ENCODE assay signal across 8 cellular contexts in the genomic region with DNA sequence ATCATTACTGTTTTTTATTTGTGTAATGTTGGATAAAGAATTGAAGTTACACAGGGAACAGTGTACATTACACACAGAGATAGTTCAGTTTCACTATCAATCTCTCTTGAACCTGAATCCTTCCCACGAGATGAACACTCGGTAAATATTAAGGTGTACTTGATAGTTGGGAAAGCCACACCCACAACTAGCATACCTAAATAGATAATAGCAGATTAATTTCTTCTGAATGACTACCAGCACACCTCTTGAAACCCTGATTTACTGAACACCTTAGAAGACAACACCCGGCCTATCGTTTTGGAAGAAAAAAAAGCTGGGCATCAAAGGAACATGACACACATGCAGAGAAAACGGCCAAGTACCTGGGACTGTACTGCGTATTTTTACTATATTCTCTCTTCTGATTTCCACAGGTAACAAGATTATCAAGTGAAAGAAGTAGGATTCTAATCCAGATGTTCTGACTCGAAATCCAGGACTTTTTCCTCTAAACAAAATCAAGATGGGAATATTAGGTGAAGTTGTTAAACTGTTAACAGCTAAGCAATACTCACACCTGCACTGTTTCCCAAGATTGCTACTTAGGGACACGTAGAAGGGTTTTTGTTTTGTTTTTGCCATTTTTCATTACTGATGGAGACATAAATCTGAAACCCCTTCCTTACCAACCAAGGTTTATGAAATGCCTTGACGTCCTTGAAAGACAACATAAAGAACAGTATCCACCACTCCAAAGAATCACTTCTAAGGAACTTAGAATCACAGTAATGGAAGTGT. TPM values are rescaled to one million over a fixed set of nuclear protein-coding genes. Genes with fewer than 3 reads are reported as not detected.
A peak's percentile ranks its signal among the peaks of the same experiment; 100 is the strongest.
DNase-seq lines count a peak whose midpoint lies in the region; ATAC-seq, FAIRE-seq and TF ChIP-seq lines count a peak whose summit lies in the region.

No MANE protein-coding gene starts in this region.

- H3K27ac Mint-ChIP-seq in progenitor cell of endocrine pancreas, result peak overlapping the region; percentile 99

- H3K27me3 ChIP-seq in SJCRH30 (no peaks in the 10 kb centered on the region), fibroblast of lung (ENCODE audit: control insufficient read depth, insufficient read depth, low read length) (no peaks in the 10 kb centered on the region)

- no peak overlapping the region for H2AFZ ChIP-seq in fibroblast of lung (ENCODE audit: low read length)

- peak; percentile 68 for FAIRE-seq in GM12892 (lab: Jason Lieb, UNC)

- H3K9me3 ChIP-seq in SJCRH30 (replicated peaks), result peaks cover 3% of the 10 kb centered on the region; the same call in 1 of the 2 replicates
- no peaks in the 10 kb centered on the region for H3K9me3 ChIP-seq in fibroblast of lung (ENCODE audit: control insufficient read depth, insufficient read depth, low read depth, low read length)

- H4K20me1 ChIP-seq in fibroblast of lung (ENCODE audit: control insufficient read depth, extremely low read depth, insufficient read depth, low read length), result no peaks in the 10 kb centered on the region

- H3K36me3 ChIP-seq in SJCRH30 (no peaks in the 10 kb centered on the region), fibroblast of lung (ENCODE audit: control insufficient read depth, insufficient read depth, low read length) (no peaks in the 10 kb centered on the region)

- no peak for ATAC-seq in HG03354 (IDR thresholded peaks at IDR 0.05; ENCODE audit: poor library complexity, severe bottlenecking, unreplicated experiment)
- no peak for ATAC-seq in HG03039 (IDR thresholded peaks at IDR 0.05; ENCODE audit: unreplicated experiment)

- H3K36me3 Mint-ChIP-seq in progenitor cell of endocrine pancreas (ENCODE audit: insufficient read depth), result peaks cover 7% of the 10 kb centered on the region

- H3K4me3 ChIP-seq in SJCRH30, result peak overlapping the region; percentile 93
- H3K4me3 ChIP-seq in fibroblast of lung (replicated peaks in 1 of 4; ENCODE audit: control extremely low read depth in 1 of 4, insufficient read depth in 1 of 4, low read depth in 3 of 4, low read length in 4 of 4), result peak overlapping the region; percentile 78 to 93 (median 80)

- H3K4me1 Mint-ChIP-seq in progenitor cell of endocrine pancreas (ENCODE audit: low read depth), result peaks cover 17% of the 10 kb centered on the region

- TF ChIP-seq POLR2A in GM12892 (IDR thresholded peaks at IDR 0.05; ENCODE audit: low read depth, low read length), result no peak

- peak overlapping the region; percentile 84 for H3K4me2 ChIP-seq in fibroblast of lung (ENCODE audit: extremely low read depth, insufficient read depth, low read length)

- H3K4me3 Mint-ChIP-seq in progenitor cell of endocrine pancreas (ENCODE audit: low read depth), result peak overlapping the region; percentile 99

- H3K79me2 ChIP-seq in fibroblast of lung (ENCODE audit: control insufficient read depth, insufficient read depth, low read length), result peaks cover 19% of the 10 kb centered on the region

- peaks cover 7% of the 10 kb centered on the region for H3K9me3 Mint-ChIP-seq in progenitor cell of endocrine pancreas (ENCODE audit: low read depth)

- no peak for DNase-seq in GM12892 (ENCODE audit: insufficient read length)
- DNase-seq in SJCRH30, result no peak
- DNase-seq in fibroblast of lung (ENCODE audit: low read depth in 2 of 2), result peak in 1 of 2 donors; percentile 4
- DNase-seq in progenitor cell of endocrine pancreas (ENCODE audit: low spot score, unreplicated experiment), result no peak
- DNase-seq in amniotic stem cell (lab: John Stamatoyannopoulos, UW), result no peak
- no peak for DNase-seq in NCI-H2227 treated with DMSO at 0.1 percent for 48 hours (lab: John Stamatoyannopoulos, UW)

- H3K27ac ChIP-seq in SJCRH30 (no peak overlapping the region), fibroblast of lung (ENCODE audit: insufficient read depth, low read length) (peak overlapping the region; percentile 85)

- H3K27me3 Mint-ChIP-seq in progenitor cell of endocrine pancreas, result peaks cover 5% of the 10 kb centered on the region

- TF ChIP-seq CTCF in fibroblast of lung (conservative IDR thresholded peaks at IDR 0.05 in 1 of 2, IDR thresholded peaks at IDR 0.05 in 1 of 2; ENCODE audit: low read depth in 1 of 2, low read length in 2 of 2) (no peak), progenitor cell of endocrine pancreas (IDR thresholded peaks at IDR 0.05; ENCODE audit: unreplicated experiment) (no peak)

- H3K4me1 ChIP-seq in SJCRH30 (0 out of 2 replicates have a peak, but pooled peaks cover 4% of the 10 kb centered on the region), fibroblast of lung (ENCODE audit: control insufficient read depth, extremely low read depth, insufficient read depth, low read length) (no peaks in the 10 kb centered on the region)

- peak overlapping the region; percentile 95 for H3K9ac ChIP-seq in fibroblast of lung (ENCODE audit: insufficient read depth, low read length)

RNA-seq across cellular contexts. Expression of gene CCDC186, which starts 1.0 kb away (rescaled TPM):
- polyA plus RNA-seq in GM12892 (2012; ENCODE audit: missing spikeins), result 7.3 TPM
- 10.7 and 11.4 TPM in 2 replicates for total RNA-seq in SJCRH30 (2014; rRNA removed; shearing (Covaris generic))
- total RNA-seq in fibroblast of lung (15.2 and 15.7 TPM in 2 replicates), progenitor cell of endocrine pancreas (20.8 and 21.0 TPM in 2 replicates)
- 5.9 and 13.0 TPM in 2 replicates for polyA plus RNA-seq in fibroblast of lung
- polyA plus RNA-seq in fibroblast of lung (2012), result 4.2 and 9.6 TPM in 2 replicates
- 0.44 and 1.0 TPM in 2 replicates for polyA minus RNA-seq in fibroblast of lung (ENCODE audit: low replicate concordance)

RNA-seq across cellular contexts. Expression of gene TDRD1, which starts 6.2 kb away (rescaled TPM):
- polyA plus RNA-seq in GM12892 (2012; ENCODE audit: missing spikeins), result not detected
- total RNA-seq in SJCRH30 (2014; rRNA removed; shearing (Covaris generic)), result 0.61 TPM in 2 replicates
- 0.26 TPM in 1 of 2 replicates, not detected in the other for total RNA-seq in fibroblast of lung
- 0.03 and 0.22 TPM in 2 replicates for polyA plus RNA-seq in fibroblast of lung
- polyA plus RNA-seq in fibroblast of lung (2012), result 0.10 TPM in 1 of 2 replicates, not detected in the other
- polyA minus RNA-seq in fibroblast of lung (ENCODE audit: low replicate concordance), result 0.35 TPM in 1 of 2 replicates, not detected in the other
- total RNA-seq in progenitor cell of endocrine pancreas, result not detected in 2 replicates
